In genomic region chr19:35006007-35006341, GRCh38 we compare ENCODE assay signal across 8 cellular contexts. TPM values are rescaled to one million over a fixed set of nuclear protein-coding genes. Genes with fewer than 3 reads are reported as not detected.
DNase-seq lines count a peak whose midpoint lies in the region; ATAC-seq and TF ChIP-seq lines count a peak whose summit lies in the region.
"Not testable (repeated sequence)": the region's sequence is repeated elsewhere in the genome, so short reads cannot be mapped to it uniquely, and the experiment has no call there.
"Had no signal": no experiment of that assay in that cellular context is flagged by ENCODE, and none has a peak within 500 bp of the region (broad histone marks: within the 10 kb centered on the region; RNA-seq: fewer than 3 reads in every experiment).

No MANE protein-coding gene starts in this region.

- H3K4me2 ChIP-seq in PC-9, result peak overlapping the region; percentile 63

- not testable (repeated sequence) for H2AFZ ChIP-seq in ACC112 (ENCODE audit: low read length, unreplicated experiment); PC-9

- TF ChIP-seq CTCF in PC-9 (conservative IDR thresholded peaks at IDR 0.05); endodermal cell (conservative IDR thresholded peaks at IDR 0.05); lower lobe of right lung (IDR thresholded peaks at IDR 0.05): not testable (repeated sequence)

- WGBS in endodermal cell (ENCODE audit: insufficient coverage in 1 of 2, insufficient read length in 1 of 2), 2 experiments, result 98 to 100% methylated on average over 5 to 6 of the region's 6 CpGs

- POLR2A ChIA-PET in PC-9 (lab: Charles Lee; ENCODE audit: unreplicated experiment), result interaction anchor here (0.6 kb wide), 3 partner anchors 20 to 260 kb away, joined by 5 to 9 read pairs (median 5); no protein-coding TSS in a partner anchor

- H3K4me1 ChIP-seq in ACC112 (ENCODE audit: control insufficient read depth, insufficient read depth, low read length, unreplicated experiment) (peaks cover 14% of the 10 kb centered on the region), PC-9 (replicated peaks; ENCODE audit: insufficient read depth) (peaks cover 44% of the 10 kb centered on the region), lower lobe of right lung (peaks cover 84% of the 10 kb centered on the region), skeletal muscle tissue (ENCODE audit: control insufficient read depth in 3 of 3, insufficient read depth in 3 of 3, low read length in 3 of 3) (peaks cover 10 to 38% (median 24%) of the 10 kb centered on the region in 3 donors)
- H3K4me1 ChIP-seq in endodermal cell (ENCODE audit: control insufficient read depth, insufficient read depth, low read length), result not testable (repeated sequence)

- not testable (repeated sequence) for H3K4me3 ChIP-seq in ACC112 (ENCODE audit: low read depth, low read length); endodermal cell (ENCODE audit: low read length); lower lobe of right lung; skeletal muscle tissue (ENCODE audit: low read length in 3 of 3)
- peak overlapping the region; percentile 24; the same call in 1 of the 2 replicates for H3K4me3 ChIP-seq in PC-9

- H3K36me3 ChIP-seq in ACC112 (ENCODE audit: insufficient read depth, low read length); PC-9 (ENCODE audit: low read depth): not testable (repeated sequence)
- H3K36me3 ChIP-seq in endodermal cell (ENCODE audit: control insufficient read depth, insufficient read depth, low read length) (peaks cover 37% of the 10 kb centered on the region), lower lobe of right lung (peaks cover 28% of the 10 kb centered on the region), skeletal muscle tissue (ENCODE audit: control insufficient read depth in 3 of 3, insufficient read depth in 3 of 3, low read length in 3 of 3) (peaks cover 17 to 44% (median 23%) of the 10 kb centered on the region in 3 donors)

- H3K27me3 ChIP-seq in ACC112 (ENCODE audit: insufficient read depth, low read length); PC-9 (ENCODE audit: insufficient read depth, low read depth); endodermal cell (ENCODE audit: control insufficient read depth, insufficient read depth, low read length, poor library complexity, severe bottlenecking); lower lobe of right lung (ENCODE audit: low read depth); skeletal muscle tissue (ENCODE audit: control insufficient read depth in 3 of 3, insufficient read depth in 3 of 3, low read length in 3 of 3): not testable (repeated sequence)

- H3K4me1 Mint-ChIP-seq in activated naive CD4-positive, alpha-beta T cell treated with anti-CD3 and anti-CD28 coated beads, Interleukin-2, amount 10 ng/mL, durations not matched to agents 7 days and 5 days, result peaks cover 52% of the 10 kb centered on the region
- peaks cover 28% of the 10 kb centered on the region for H3K4me1 Mint-ChIP-seq in endodermal cell

- intact Hi-C loops in PC-9 (cut with micrococcal nuclease; ENCODE audit: unreplicated experiment), result loop anchor here (1.0 kb wide), 1 partner anchor 242 kb away; no protein-coding TSS in a partner anchor
- intact Hi-C loops in lower lobe of right lung (cut with DNase I), result not testable (repeated sequence)

- H3F3A ChIP-seq in PC-9 (ENCODE audit: insufficient read depth, low read depth), result peaks cover 51% of the 10 kb centered on the region

- H3K79me2 ChIP-seq in ACC112 (ENCODE audit: control insufficient read depth, insufficient read depth, low read length, unreplicated experiment) (peaks cover 32% of the 10 kb centered on the region), PC-9 (ENCODE audit: low read depth) (peaks cover 22% of the 10 kb centered on the region)

- peak overlapping the region; percentile 62 for H3K27ac ChIP-seq in ACC112 (ENCODE audit: low read depth, low read length)
- peak overlapping the region; percentile 69 for H3K27ac ChIP-seq in PC-9
- not testable (repeated sequence) for H3K27ac ChIP-seq in endodermal cell (ENCODE audit: low read depth, low read length)
- H3K27ac ChIP-seq in lower lobe of right lung, result peak overlapping the region; percentile 79
- H3K27ac ChIP-seq in skeletal muscle tissue (ENCODE audit: low read depth, low read length), result peak overlapping the region; percentile 6

- H3K9ac ChIP-seq in endodermal cell (ENCODE audit: extremely low read depth, low read length, poor library complexity, severe bottlenecking); skeletal muscle tissue (ENCODE audit: low read depth in 1 of 3, low read length in 3 of 3): not testable (repeated sequence)

- not testable (repeated sequence) for H3K4me3 Mint-ChIP-seq in activated naive CD4-positive, alpha-beta T cell treated with anti-CD3 and anti-CD28 coated beads, Interleukin-2, amount 10 ng/mL, durations not matched to agents 7 days and 5 days; endodermal cell

- H3K9me2 ChIP-seq in PC-9 (ENCODE audit: insufficient read depth), result not testable (repeated sequence)

- CTCF ChIA-PET in PC-9 (lab: Charles Lee), result interaction anchor here (0.9 to 1.2 kb wide), 2 partner anchors 61 to 135 kb away, joined by 3 to 5 read pairs; no protein-coding TSS in a partner anchor
- CTCF ChIA-PET in activated naive CD4-positive, alpha-beta T cell treated with anti-CD3 and anti-CD28 coated beads, Interleukin-2, amount 10 ng/mL, durations not matched to agents 7 days and 5 days (lab: Charles Lee), result interaction anchor here (3.6 kb wide), 1 partner anchor 33 kb away, joined by 18 read pairs; no protein-coding TSS in a partner anchor

- not testable (repeated sequence) for ATAC-seq in lower lobe of right lung

- H3K36me3 Mint-ChIP-seq in activated naive CD4-positive, alpha-beta T cell treated with anti-CD3 and anti-CD28 coated beads, Interleukin-2, amount 10 ng/mL, durations not matched to agents 7 days and 5 days, result peaks cover 57% of the 10 kb centered on the region
- peaks cover 44% of the 10 kb centered on the region for H3K36me3 Mint-ChIP-seq in endodermal cell (ENCODE audit: low read depth)

- not testable (repeated sequence) for BruUV-seq in PC-9 (replicated peaks; lab: Mats Ljungman, UMichigan)

- H3K9me3 ChIP-seq in PC-9 (ENCODE audit: insufficient read depth, low read depth); endodermal cell (ENCODE audit: control insufficient read depth, low read length); lower lobe of right lung; skeletal muscle tissue (ENCODE audit: control insufficient read depth in 3 of 3, low read length in 3 of 3): not testable (repeated sequence)

- not testable (repeated sequence) for H4K20me1 ChIP-seq in PC-9 (ENCODE audit: insufficient read depth)

- not testable (repeated sequence) for H3K9me3 Mint-ChIP-seq in activated naive CD4-positive, alpha-beta T cell treated with anti-CD3 and anti-CD28 coated beads, Interleukin-2, amount 10 ng/mL, durations not matched to agents 7 days and 5 days; endodermal cell

- DNase-seq in PC-9; activated naive CD4-positive, alpha-beta T cell treated with anti-CD3 and anti-CD28 coated beads, Interleukin-2, amount 10 ng/mL, durations not matched to agents 7 days and 5 days; endodermal cell: not testable (repeated sequence)
- peak; percentile 14 for DNase-seq in lower lobe of right lung

- H3K27me3 Mint-ChIP-seq in activated naive CD4-positive, alpha-beta T cell treated with anti-CD3 and anti-CD28 coated beads, Interleukin-2, amount 10 ng/mL, durations not matched to agents 7 days and 5 days; endodermal cell (ENCODE audit: insufficient read depth): not testable (repeated sequence)

- peak overlapping the region; percentile 33 for H3K27ac Mint-ChIP-seq in activated naive CD4-positive, alpha-beta T cell treated with anti-CD3 and anti-CD28 coated beads, Interleukin-2, amount 10 ng/mL, durations not matched to agents 7 days and 5 days
- H3K27ac Mint-ChIP-seq in endodermal cell, result peak overlapping the region; percentile 52

RNA-seq across cellular contexts. Expression of gene GRAMD1A, which starts 5.9 kb away (rescaled TPM):
- total RNA-seq in PC-9 (2021), result 62.7 and 105 TPM in 2 replicates
- 100 to 1,000 TPM; 115 to 137 TPM for total RNA-seq in endodermal cell
- polyA plus RNA-seq in endodermal cell (2013, experiment 1 of 2), result 101 TPM
- 87.3 TPM for polyA plus RNA-seq in endodermal cell (2013, experiment 2 of 2)
- total RNA-seq in lower lobe of right lung, result 90.7 TPM
- total RNA-seq in skeletal muscle tissue, result 17.7 TPM

RNA-seq across cellular contexts. Expression of gene SCN1B, which starts 24.3 kb away (rescaled TPM):
- total RNA-seq in PC-9 (2021) (2.4 and 3.0 TPM in 2 replicates), endodermal cell (1 to 10 TPM; 1.4 to 1.5 TPM), lower lobe of right lung (9.8 TPM), skeletal muscle tissue (1.6 TPM)
- 1.7 TPM for polyA plus RNA-seq in endodermal cell (2013, experiment 1 of 2)
- 2.5 TPM for polyA plus RNA-seq in endodermal cell (2013, experiment 2 of 2)

RNA-seq across cellular contexts. Expression of gene HPN, which starts 35.5 kb away (rescaled TPM):
- total RNA-seq in PC-9 (2021), result 12.3 and 19.2 TPM in 2 replicates
- total RNA-seq in endodermal cell, result 10 to 100 TPM; 29.0 to 49.6 TPM
- polyA plus RNA-seq in endodermal cell (2013, experiment 1 of 2), result 2.7 TPM
- polyA plus RNA-seq in endodermal cell (2013, experiment 2 of 2), result 2.8 TPM
- total RNA-seq in lower lobe of right lung, result 28.1 TPM
- total RNA-seq in skeletal muscle tissue, result 0.52 TPM
- total RNA-seq: B cell, urinary bladder had no signal

RNA-seq across cellular contexts. Expression of gene ZNF792, which starts 41.9 kb away (rescaled TPM):
- total RNA-seq in PC-9 (2021) (3.5 and 4.1 TPM in 2 replicates), endodermal cell (10 to 100 TPM; 30.2 to 32.1 TPM), lower lobe of right lung (12.1 TPM), skeletal muscle tissue (7.8 TPM)
- polyA plus RNA-seq in endodermal cell (2013, experiment 1 of 2), result 4.6 TPM
- 5.4 TPM for polyA plus RNA-seq in endodermal cell (2013, experiment 2 of 2)
